Comparison of ENCODE assay signal across 18 cellular contexts in the genomic region with DNA sequence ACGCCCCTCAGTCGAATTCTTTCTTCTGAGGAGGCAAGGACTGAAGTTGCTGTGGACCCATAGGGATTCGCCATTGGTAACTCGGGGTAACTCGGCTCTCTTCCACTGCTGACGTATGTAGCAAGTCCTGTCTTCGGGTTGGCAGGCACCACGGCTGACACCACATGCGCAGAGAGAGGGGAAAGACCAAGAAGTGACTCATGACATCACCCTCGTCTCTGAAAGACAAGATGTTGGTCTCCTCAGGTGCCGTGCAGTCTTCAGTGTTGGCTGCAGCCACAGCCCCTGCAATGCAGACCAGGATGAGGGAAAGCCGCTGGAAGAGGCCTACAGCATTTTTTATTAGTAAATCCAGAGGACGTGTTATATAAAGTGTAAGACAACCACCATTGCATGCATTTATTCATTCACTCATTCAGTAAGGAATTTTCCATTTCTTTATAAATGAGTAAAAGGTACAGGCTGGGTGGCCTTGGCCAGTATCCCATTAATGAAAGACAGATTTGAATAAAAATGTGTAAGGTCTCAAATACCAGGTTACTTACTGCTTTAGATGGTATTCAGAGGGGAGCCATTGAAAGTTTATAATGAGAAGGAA. TPM values are rescaled to one million over a fixed set of nuclear protein-coding genes. Genes with fewer than 3 reads are reported as not detected.
DNase-seq lines count a peak whose midpoint lies in the region.
"Had no signal": no experiment of that assay in that cellular context is flagged by ENCODE, and none has a peak within 500 bp of the region (broad histone marks: within the 10 kb centered on the region; RNA-seq: fewer than 3 reads in every experiment).

No MANE protein-coding gene starts in this region.

- H3K27me3 ChIP-seq in SJSA1 (replicated peaks) (no peaks in the 10 kb centered on the region), mucosa of stomach (ENCODE audit: control insufficient read depth, insufficient read depth, low read length) (no peaks in the 10 kb centered on the region)
- H3K27me3 ChIP-seq: BLaER1 treated with 17β-estradiol and CSF1 and Interleukin-3, amounts not matched to agents 10 nM and 100 nM had no signal

- H3K4me1 ChIP-seq in SJSA1 (replicated peaks) (peaks cover 65% of the 10 kb centered on the region), mucosa of stomach (ENCODE audit: control insufficient read depth, insufficient read depth, low read length) (peaks cover 33% of the 10 kb centered on the region)

- peak overlapping the region; percentile 93 for H3K27ac ChIP-seq in SJSA1
- H3K27ac ChIP-seq in epithelial cell of prostate: peak overlapping the region; percentile 100
- H3K27ac ChIP-seq: BLaER1 treated with 17β-estradiol and CSF1 and Interleukin-3, amounts not matched to agents 10 nM and 100 nM had no signal

- H3K4me3 ChIP-seq in SJSA1 (no peak overlapping the region), mucosa of stomach (ENCODE audit: low read length) (no peak overlapping the region)
- H3K4me3 ChIP-seq: BLaER1 treated with 17β-estradiol and CSF1 and Interleukin-3, amounts not matched to agents 10 nM and 100 nM had no signal

- H3K36me3 ChIP-seq in SJSA1 (no peaks in the 10 kb centered on the region), mucosa of stomach (ENCODE audit: control insufficient read depth, insufficient read depth, low read length) (no peaks in the 10 kb centered on the region)
- H3K36me3 ChIP-seq: BLaER1 treated with 17β-estradiol and CSF1 and Interleukin-3, amounts not matched to agents 10 nM and 100 nM had no signal

- DNase-seq in SJSA1 (ENCODE audit: low read depth in 1 of 2, low spot score in 2 of 2) (peak; percentile 80 to 83), epithelial cell of prostate (ENCODE audit: low read depth, low spot score) (no peak), COLO829 (ENCODE audit: low spot score) (no peak), NOMO-1 (lab: John Stamatoyannopoulos, UW; ENCODE audit: unreplicated experiment in 2 of 2) (no peak)
- no peak for DNase-seq in NK-92 treated with Interleukin-12 subunit alpha and Interleukin-12 subunit beta, amount 100 ng/mL, for 24 hours (lab: John Stamatoyannopoulos, UW)
- DNase-seq in central memory CD4-positive, alpha-beta T cell: no peak
- DNase-seq: ACHN; CD4-positive, alpha-beta memory T cell; DMS153; Karpas-422; NCI-H1417; NCI-H1694 treated with DMSO at 0.1 percent for 48 hours; NCI-H2081 treated with DMSO at 0.1 percent for 48 hours; NCI-H2171 treated with DMSO at 0.1 percent for 48 hours; NCI-H526; Right ventricle myocardium superior had no signal

- peak overlapping the region; percentile 10 for H3K9ac ChIP-seq in mucosa of stomach (ENCODE audit: low read length)
- H3K9ac ChIP-seq: BLaER1 treated with 17β-estradiol and CSF1 and Interleukin-3, amounts not matched to agents 10 nM and 100 nM had no signal

- no peaks in the 10 kb centered on the region for H3K9me3 ChIP-seq in SJSA1 (replicated peaks)
- no peaks in the 10 kb centered on the region for H3K9me3 ChIP-seq in mucosa of stomach (ENCODE audit: control insufficient read depth, low read length)
- H3K9me3 ChIP-seq: BLaER1 treated with 17β-estradiol and CSF1 and Interleukin-3, amounts not matched to agents 10 nM and 100 nM had no signal

RNA-seq across cellular contexts. Expression of a gene that starts 50.7 kb away (rescaled TPM):
- total RNA-seq in SJSA1 (2014; rRNA removed; shearing (Covaris generic)): 42.1 and 60.8 TPM in 2 replicates

Comparison
In these comparisons a context has a peak if more than half of its experiments do, and no peak if none do; other contexts are left out.
1. DNase-seq: peak in SJSA1 (2 of 2); none in epithelial cell of prostate (single experiment), COLO829 (single experiment), NOMO-1 (0 of 2), NK-92 treated with Interleukin-12 subunit alpha and Interleukin-12 subunit beta, amount 100 ng/mL, for 24 hours (single experiment) and central memory CD4-positive, alpha-beta T cell (single experiment).